2 cellular contexts compared by ENCODE assay signal in the genomic region with DNA sequence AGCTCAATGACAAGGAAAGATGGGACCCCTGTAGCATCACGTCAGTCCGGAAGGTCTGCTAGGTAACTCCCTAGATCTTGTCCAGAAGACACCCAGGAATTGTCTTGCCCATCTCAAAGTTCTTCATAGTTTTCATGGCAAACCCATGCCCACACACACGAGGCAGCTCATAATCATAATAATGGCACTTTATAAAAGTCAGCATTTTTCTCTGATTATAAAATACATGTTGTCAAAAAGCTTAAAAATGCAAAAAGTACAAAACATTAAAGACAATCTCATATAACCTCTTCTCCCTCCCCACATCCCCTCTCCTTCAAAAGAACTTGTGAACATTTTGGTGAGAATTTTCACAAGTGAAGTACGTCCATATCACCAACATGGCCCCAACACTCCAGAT.
TF ChIP-seq lines count a peak whose summit lies in the region.

No MANE protein-coding gene starts in this region.

TF ChIP-seq in A549, 52 proteins besides CTCF, POLR2A, EP300 and RAD21:
- peak; percentile 58 for TF ChIP-seq MAFK (IDR thresholded peaks at IDR 0.05; ENCODE audit: partially characterized antibody)
- no peak for TF ChIP-seq CEBPB (IDR thresholded peaks at IDR 0.05)
- no peak for TF ChIP-seq TP53 (CRISPR knock-in tag; IDR thresholded peaks at IDR 0.05)
- no peak for TF ChIP-seq MAZ (IDR thresholded peaks at IDR 0.05; ENCODE audit: borderline replicate concordance, low read depth, low read length)
- no peak for TF ChIP-seq HEYL (CRISPR knock-in tag; IDR thresholded peaks at IDR 0.05)
- TF ChIP-seq, protein P1, sequence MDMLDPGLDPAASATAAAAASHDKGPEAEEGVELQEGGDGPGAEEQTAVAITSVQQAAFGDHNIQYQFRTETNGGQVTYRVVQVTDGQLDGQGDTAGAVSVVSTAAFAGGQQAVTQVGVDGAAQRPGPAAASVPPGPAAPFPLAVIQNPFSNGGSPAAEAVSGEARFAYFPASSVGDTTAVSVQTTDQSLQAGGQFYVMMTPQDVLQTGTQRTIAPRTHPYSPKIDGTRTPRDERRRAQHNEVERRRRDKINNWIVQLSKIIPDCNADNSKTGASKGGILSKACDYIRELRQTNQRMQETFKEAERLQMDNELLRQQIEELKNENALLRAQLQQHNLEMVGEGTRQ (IDR thresholded peaks at IDR 0.05), result no peak
- TF ChIP-seq, protein P2, sequence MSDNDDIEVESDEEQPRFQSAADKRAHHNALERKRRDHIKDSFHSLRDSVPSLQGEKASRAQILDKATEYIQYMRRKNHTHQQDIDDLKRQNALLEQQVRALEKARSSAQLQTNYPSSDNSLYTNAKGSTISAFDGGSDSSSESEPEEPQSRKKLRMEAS (IDR thresholded peaks at IDR 0.05), result no peak
- TF ChIP-seq ZSCAN20 (CRISPR knock-in tag; IDR thresholded peaks at IDR 0.05), result no peak
- TF ChIP-seq BHLHE40 (IDR thresholded peaks at IDR 0.05; ENCODE audit: low read depth, low read length), result no peak

TF ChIP-seq in HepG2, 621 proteins besides CTCF, POLR2A, EP300 and RAD21:
- TF ChIP-seq MBNL3 (CRISPR knock-in tag; conservative IDR thresholded peaks at IDR 0.05) (no peak), MAFK (conservative IDR thresholded peaks at IDR 0.05 in 1 of 2, IDR thresholded peaks at IDR 0.05 in 1 of 2; ENCODE audit: low read length in 2 of 2) (peak in 1 of 2 experiments; percentile 40; a peak in 1 of 4 replicates)
